1 cellular context compared by ENCODE assay signal in genomic region chr10:73806176-73806950, GRCh38.
TF ChIP-seq lines count a peak whose summit lies in the region.

No MANE protein-coding gene starts in this region.

TF ChIP-seq in HepG2, 621 proteins besides CTCF, POLR2A, EP300 and RAD21:
- TF ChIP-seq ZNF710 (CRISPR knock-in tag; IDR thresholded peaks at IDR 0.05; ENCODE audit: borderline replicate concordance) (no peak), SP1 (IDR thresholded peaks at IDR 0.05) (no peak), SP1 (CRISPR knock-in tag; IDR thresholded peaks at IDR 0.05) (no peak), ZNF75D (CRISPR knock-in tag; IDR thresholded peaks at IDR 0.05; ENCODE audit: borderline replicate concordance) (no peak), HNRNPUL1 (IDR thresholded peaks at IDR 0.05; ENCODE audit: low read depth, low read length) (no peak), ZMYM3 (CRISPR knock-in tag; IDR thresholded peaks at IDR 0.05) (no peak), HHEX (CRISPR knock-in tag; IDR thresholded peaks at IDR 0.05) (no peak), TEF (CRISPR knock-in tag; IDR thresholded peaks at IDR 0.05) (no peak), KDM5B (CRISPR knock-in tag; IDR thresholded peaks at IDR 0.05; ENCODE audit: borderline replicate concordance) (no peak), ZNF850 (CRISPR knock-in tag; conservative IDR thresholded peaks at IDR 0.05) (no peak), ZUFSP (CRISPR knock-in tag; IDR thresholded peaks at IDR 0.05; ENCODE audit: borderline replicate concordance) (no peak), SP140L (CRISPR knock-in tag; IDR thresholded peaks at IDR 0.05; ENCODE audit: borderline replicate concordance) (no peak)
